Comparison of ENCODE assay signal across 8 cellular contexts in the genomic region with DNA sequence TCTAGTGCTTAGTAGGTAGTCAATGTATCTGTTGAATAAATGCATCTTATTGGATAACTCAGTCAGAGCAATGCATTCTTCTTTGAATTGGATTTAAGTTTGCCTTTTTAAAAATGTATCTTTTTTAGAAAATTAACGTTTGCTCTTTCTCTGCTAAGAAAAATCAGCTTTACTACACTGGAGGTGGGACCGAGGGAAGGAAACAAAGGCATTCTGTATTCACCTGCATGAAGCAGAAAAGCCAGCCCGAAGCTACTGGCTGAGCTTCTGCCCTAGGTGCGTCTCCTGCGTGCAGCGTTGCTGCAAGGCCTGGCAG. TPM values are rescaled to one million over a fixed set of nuclear protein-coding genes. Genes with fewer than 3 reads are reported as not detected.
DNase-seq lines count a peak whose midpoint lies in the region; ATAC-seq and TF ChIP-seq lines count a peak whose summit lies in the region.

No MANE protein-coding gene starts in this region.

- TF ChIP-seq CTCF in BJ (IDR thresholded peaks at IDR 0.05; ENCODE audit: insufficient read depth, low read depth, low read length) (no peak), nephron progenitor cell (IDR thresholded peaks at IDR 0.05) (no peak)

- peak overlapping the region; percentile 87 for H3K4me3 Mint-ChIP-seq in dendritic cell treated with granulocyte-macrophage colony-stimulating factor and Interleukin-4, amounts not matched to agents 40 ng/mL and 50 ng/mL, for 4 days
- H3K4me3 Mint-ChIP-seq in nephron progenitor cell, result peak overlapping the region; percentile 84

- DNase-seq in BJ (ENCODE audit: low read depth) (no peak), nephron progenitor cell (no peak), SIG-M5 treated with dmso at 0.1 percent for 504 hours (lab: John Stamatoyannopoulos, UW; ENCODE audit: unreplicated experiment) (no peak), ACHN (no peak)
- no peak for DNase-seq in stimulated activated CD4-positive, alpha-beta T cell treated with anti-CD3 and anti-CD28 coated beads, Interleukin-4, amount 100 ng/mL, for 1 hour

- in situ Hi-C loops in ACHN (cut with HindIII; ENCODE audit: low pct_ligation_motif_present, low pct_unique_long_range_greater_than_20kb, low sequenced_read_pairs), result no loop called here

- H3K4me3 ChIP-seq in BJ (ENCODE audit: low read depth, low read length), result peak overlapping the region; percentile 38

- intact Hi-C loops in dendritic cell treated with granulocyte-macrophage colony-stimulating factor and Interleukin-4, amounts not matched to agents 40 ng/mL and 50 ng/mL, for 4 days (cut with micrococcal nuclease), result loop anchor here (1.0 kb wide), 1 partner anchor 18 kb away; no protein-coding TSS in a partner anchor

- H3K4me1 Mint-ChIP-seq in dendritic cell treated with granulocyte-macrophage colony-stimulating factor and Interleukin-4, amounts not matched to agents 40 ng/mL and 50 ng/mL, for 4 days (ENCODE audit: low read depth), result peaks cover 25% of the 10 kb centered on the region
- peaks cover 55% of the 10 kb centered on the region for H3K4me1 Mint-ChIP-seq in nephron progenitor cell

- POLR2A ChIA-PET in BJ (lab: Charles Lee), result interaction anchor here (0.6 to 1.4 kb wide), 3 partner anchors 21 to 67 kb away, joined by 4 to 5 read pairs (median 4); no protein-coding TSS in a partner anchor

- no peaks in the 10 kb centered on the region for H3K27me3 Mint-ChIP-seq in dendritic cell treated with granulocyte-macrophage colony-stimulating factor and Interleukin-4, amounts not matched to agents 40 ng/mL and 50 ng/mL, for 4 days
- H3K27me3 Mint-ChIP-seq in nephron progenitor cell (ENCODE audit: low read depth, poor library complexity), result peaks cover 2% of the 10 kb centered on the region

- H3K36me3 ChIP-seq in BJ (ENCODE audit: control insufficient read depth, insufficient read depth, low read length) (no peaks in the 10 kb centered on the region), KOPT-K1 (ENCODE audit: insufficient read depth, low read length) (no peaks in the 10 kb centered on the region)

- H3K27ac Mint-ChIP-seq in dendritic cell treated with granulocyte-macrophage colony-stimulating factor and Interleukin-4, amounts not matched to agents 40 ng/mL and 50 ng/mL, for 4 days, result peak overlapping the region; percentile 90
- peak overlapping the region; percentile 96 for H3K27ac Mint-ChIP-seq in nephron progenitor cell

- H3K27ac ChIP-seq in KOPT-K1 (ENCODE audit: low read depth, low read length, poor library complexity, severe bottlenecking), result peak overlapping the region; percentile 64

- H3K36me3 Mint-ChIP-seq in dendritic cell treated with granulocyte-macrophage colony-stimulating factor and Interleukin-4, amounts not matched to agents 40 ng/mL and 50 ng/mL, for 4 days (ENCODE audit: low read depth), result no peaks in the 10 kb centered on the region
- no peaks in the 10 kb centered on the region for H3K36me3 Mint-ChIP-seq in nephron progenitor cell (ENCODE audit: low read depth)

- ATAC-seq in GM19463 (IDR thresholded peaks at IDR 0.05; ENCODE audit: unreplicated experiment), result no peak

- no peaks in the 10 kb centered on the region for H3K9me3 ChIP-seq in KOPT-K1 (ENCODE audit: insufficient read depth, low read length, poor library complexity, severe bottlenecking)

- CTCF ChIA-PET in BJ (lab: Yijun Ruan, JAX), result interaction anchor here (0.6 to 1.7 kb wide), 8 partner anchors 8 to 168 kb away, joined by 3 to 6 read pairs (median 4); no protein-coding TSS in a partner anchor

- H3K9me3 Mint-ChIP-seq in dendritic cell treated with granulocyte-macrophage colony-stimulating factor and Interleukin-4, amounts not matched to agents 40 ng/mL and 50 ng/mL, for 4 days, result no peaks in the 10 kb centered on the region
- H3K9me3 Mint-ChIP-seq in nephron progenitor cell, result peaks cover 4% of the 10 kb centered on the region

- no peaks in the 10 kb centered on the region for H3K27me3 ChIP-seq in BJ (ENCODE audit: control insufficient read depth, insufficient read depth, low read length)

RNA-seq across cellular contexts. Expression of a gene that starts 22.2 kb away (rescaled TPM):
- 824 and 2,036 TPM in 2 replicates for polyA plus RNA-seq in BJ (2011; rRNA removed)
- polyA minus RNA-seq in BJ (2011; rRNA and poly(A)+ RNA removed), result 503 and 585 TPM in 2 replicates
